ENCODE assay signal across 1 cellular context in the genomic region with DNA sequence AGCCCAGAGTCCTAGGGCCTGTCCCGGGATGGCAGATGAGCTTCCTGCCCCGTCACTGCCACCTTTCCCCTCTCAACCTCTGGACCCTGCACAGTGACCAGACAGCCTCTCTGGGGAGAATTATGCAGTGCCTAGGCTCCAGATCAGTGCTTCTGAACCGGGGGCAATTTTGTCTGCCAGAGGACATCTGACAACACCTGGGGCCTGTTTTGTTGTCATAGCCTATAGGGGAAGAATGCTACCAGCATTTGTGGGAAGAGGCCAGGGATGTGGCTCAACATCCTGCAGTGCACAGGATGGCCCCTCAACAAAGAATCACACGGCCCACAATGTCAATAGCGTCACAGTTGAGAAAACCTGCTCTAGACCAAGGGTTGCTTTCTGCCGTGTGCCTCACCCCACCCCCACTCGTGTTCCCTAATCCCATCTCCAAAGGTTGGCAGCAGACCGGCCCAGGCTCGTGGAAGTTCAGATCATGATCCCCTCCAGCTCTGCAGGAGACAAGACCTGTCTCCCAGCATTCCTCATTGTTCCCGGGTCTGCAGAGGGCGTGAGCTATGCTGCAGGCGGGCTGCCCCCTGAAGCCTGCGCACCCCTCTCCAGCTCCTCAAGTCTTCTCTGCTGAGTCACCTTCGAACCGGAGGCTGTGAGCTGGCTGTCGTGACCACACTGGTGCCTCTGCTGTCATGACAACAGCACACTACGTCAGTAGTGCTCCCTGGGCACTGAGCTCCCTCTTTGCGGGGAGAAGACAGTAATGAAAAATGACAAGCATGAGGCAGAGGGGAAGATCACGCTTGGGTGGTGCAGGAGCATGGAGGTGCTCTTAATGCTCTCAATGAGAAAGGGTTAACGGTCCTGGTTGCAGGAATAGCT.
TF ChIP-seq lines count a peak whose summit lies in the region.

No MANE protein-coding gene starts in this region.

TF ChIP-seq in WTC11, 78 proteins besides CTCF, POLR2A, EP300 and RAD21 (continued from another document):
- TF ChIP-seq, protein P1, sequence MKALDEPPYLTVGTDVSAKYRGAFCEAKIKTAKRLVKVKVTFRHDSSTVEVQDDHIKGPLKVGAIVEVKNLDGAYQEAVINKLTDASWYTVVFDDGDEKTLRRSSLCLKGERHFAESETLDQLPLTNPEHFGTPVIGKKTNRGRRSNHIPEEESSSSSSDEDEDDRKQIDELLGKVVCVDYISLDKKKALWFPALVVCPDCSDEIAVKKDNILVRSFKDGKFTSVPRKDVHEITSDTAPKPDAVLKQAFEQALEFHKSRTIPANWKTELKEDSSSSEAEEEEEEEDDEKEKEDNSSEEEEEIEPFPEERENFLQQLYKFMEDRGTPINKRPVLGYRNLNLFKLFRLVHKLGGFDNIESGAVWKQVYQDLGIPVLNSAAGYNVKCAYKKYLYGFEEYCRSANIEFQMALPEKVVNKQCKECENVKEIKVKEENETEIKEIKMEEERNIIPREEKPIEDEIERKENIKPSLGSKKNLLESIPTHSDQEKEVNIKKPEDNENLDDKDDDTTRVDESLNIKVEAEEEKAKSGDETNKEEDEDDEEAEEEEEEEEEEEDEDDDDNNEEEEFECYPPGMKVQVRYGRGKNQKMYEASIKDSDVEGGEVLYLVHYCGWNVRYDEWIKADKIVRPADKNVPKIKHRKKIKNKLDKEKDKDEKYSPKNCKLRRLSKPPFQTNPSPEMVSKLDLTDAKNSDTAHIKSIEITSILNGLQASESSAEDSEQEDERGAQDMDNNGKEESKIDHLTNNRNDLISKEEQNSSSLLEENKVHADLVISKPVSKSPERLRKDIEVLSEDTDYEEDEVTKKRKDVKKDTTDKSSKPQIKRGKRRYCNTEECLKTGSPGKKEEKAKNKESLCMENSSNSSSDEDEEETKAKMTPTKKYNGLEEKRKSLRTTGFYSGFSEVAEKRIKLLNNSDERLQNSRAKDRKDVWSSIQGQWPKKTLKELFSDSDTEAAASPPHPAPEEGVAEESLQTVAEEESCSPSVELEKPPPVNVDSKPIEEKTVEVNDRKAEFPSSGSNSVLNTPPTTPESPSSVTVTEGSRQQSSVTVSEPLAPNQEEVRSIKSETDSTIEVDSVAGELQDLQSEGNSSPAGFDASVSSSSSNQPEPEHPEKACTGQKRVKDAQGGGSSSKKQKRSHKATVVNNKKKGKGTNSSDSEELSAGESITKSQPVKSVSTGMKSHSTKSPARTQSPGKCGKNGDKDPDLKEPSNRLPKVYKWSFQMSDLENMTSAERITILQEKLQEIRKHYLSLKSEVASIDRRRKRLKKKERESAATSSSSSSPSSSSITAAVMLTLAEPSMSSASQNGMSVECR (CRISPR knock-in tag; IDR thresholded peaks at IDR 0.05; ENCODE audit: borderline replicate concordance) = no peak
